ENCODE assay signal across 1 cellular context in the genomic region with DNA sequence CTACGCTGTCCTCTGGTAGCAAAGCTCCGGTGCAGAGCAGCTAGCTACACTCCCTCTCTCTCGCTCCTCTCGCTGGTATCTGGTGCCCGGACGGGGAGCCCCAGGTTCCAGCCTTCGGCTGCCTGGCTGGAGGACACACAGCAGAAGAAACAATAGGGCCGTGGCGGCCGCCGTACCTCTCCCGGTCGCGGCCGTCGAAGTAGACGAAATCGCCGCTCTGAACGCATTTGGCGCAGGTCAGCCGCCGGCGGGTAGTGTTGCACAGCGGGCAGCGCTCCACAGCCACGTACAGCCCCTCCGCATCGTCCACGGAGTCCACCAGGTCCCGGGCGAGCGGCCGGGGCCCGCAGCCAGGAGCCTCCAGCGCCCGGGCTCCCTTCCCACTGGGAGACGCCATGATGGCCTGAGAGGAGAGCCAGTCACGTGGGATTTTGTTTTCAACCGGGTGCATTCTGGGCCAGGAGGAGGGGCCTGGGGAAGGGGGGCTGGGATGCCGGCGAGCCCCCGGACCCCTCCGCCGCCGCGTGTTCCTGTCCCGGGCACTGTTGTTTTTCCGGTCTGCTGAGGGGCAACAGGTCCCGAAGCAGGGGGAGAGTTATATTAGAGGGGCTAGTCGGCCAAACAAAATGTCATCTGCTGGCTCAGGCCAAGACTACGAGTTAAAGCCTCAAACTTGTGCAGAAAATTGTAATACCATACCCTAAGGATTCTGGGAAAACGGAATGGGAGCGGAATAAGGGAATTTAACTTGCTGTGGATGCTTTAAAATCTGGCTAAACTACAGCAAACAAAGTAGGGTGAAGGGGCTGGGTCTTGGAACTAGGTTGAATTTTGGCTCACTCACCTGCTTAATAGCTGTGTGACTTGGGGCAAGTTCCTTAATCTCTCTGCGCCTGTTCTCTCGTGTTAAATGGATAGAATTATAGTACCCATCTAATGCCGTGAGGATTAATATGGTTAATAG.
TF ChIP-seq lines count a peak whose summit lies in the region.

A gene with protein sequence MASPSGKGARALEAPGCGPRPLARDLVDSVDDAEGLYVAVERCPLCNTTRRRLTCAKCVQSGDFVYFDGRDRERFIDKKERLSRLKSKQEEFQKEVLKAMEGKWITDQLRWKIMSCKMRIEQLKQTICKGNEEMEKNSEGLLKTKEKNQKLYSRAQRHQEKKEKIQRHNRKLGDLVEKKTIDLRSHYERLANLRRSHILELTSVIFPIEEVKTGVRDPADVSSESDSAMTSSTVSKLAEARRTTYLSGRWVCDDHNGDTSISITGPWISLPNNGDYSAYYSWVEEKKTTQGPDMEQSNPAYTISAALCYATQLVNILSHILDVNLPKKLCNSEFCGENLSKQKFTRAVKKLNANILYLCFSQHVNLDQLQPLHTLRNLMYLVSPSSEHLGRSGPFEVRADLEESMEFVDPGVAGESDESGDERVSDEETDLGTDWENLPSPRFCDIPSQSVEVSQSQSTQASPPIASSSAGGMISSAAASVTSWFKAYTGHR (minus strand): TSS at position 405 of the 964 bp plus-strand sequence. CDS start 8 bp downstream, at position 397.

TF ChIP-seq in HepG2, 621 proteins besides CTCF, POLR2A, EP300 and RAD21 (continued from another document and continues in another):
- TF ChIP-seq, protein P1, sequence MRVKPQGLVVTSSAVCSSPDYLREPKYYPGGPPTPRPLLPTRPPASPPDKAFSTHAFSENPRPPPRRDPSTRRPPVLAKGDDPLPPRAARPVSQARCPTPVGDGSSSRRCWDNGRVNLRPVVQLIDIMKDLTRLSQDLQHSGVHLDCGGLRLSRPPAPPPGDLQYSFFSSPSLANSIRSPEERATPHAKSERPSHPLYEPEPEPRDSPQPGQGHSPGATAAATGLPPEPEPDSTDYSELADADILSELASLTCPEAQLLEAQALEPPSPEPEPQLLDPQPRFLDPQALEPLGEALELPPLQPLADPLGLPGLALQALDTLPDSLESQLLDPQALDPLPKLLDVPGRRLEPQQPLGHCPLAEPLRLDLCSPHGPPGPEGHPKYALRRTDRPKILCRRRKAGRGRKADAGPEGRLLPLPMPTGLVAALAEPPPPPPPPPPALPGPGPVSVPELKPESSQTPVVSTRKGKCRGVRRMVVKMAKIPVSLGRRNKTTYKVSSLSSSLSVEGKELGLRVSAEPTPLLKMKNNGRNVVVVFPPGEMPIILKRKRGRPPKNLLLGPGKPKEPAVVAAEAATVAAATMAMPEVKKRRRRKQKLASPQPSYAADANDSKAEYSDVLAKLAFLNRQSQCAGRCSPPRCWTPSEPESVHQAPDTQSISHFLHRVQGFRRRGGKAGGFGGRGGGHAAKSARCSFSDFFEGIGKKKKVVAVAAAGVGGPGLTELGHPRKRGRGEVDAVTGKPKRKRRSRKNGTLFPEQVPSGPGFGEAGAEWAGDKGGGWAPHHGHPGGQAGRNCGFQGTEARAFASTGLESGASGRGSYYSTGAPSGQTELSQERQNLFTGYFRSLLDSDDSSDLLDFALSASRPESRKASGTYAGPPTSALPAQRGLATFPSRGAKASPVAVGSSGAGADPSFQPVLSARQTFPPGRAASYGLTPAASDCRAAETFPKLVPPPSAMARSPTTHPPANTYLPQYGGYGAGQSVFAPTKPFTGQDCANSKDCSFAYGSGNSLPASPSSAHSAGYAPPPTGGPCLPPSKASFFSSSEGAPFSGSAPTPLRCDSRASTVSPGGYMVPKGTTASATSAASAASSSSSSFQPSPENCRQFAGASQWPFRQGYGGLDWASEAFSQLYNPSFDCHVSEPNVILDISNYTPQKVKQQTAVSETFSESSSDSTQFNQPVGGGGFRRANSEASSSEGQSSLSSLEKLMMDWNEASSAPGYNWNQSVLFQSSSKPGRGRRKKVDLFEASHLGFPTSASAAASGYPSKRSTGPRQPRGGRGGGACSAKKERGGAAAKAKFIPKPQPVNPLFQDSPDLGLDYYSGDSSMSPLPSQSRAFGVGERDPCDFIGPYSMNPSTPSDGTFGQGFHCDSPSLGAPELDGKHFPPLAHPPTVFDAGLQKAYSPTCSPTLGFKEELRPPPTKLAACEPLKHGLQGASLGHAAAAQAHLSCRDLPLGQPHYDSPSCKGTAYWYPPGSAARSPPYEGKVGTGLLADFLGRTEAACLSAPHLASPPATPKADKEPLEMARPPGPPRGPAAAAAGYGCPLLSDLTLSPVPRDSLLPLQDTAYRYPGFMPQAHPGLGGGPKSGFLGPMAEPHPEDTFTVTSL (CRISPR knock-in tag; IDR thresholded peaks at IDR 0.05; ENCODE audit: borderline replicate concordance), result 0 out of 2 replicates have a peak, but pooled peaks have one; percentile 15
- no peak for TF ChIP-seq U2AF2 (IDR thresholded peaks at IDR 0.05; ENCODE audit: low read depth, low read length)
- TF ChIP-seq, protein P2, sequence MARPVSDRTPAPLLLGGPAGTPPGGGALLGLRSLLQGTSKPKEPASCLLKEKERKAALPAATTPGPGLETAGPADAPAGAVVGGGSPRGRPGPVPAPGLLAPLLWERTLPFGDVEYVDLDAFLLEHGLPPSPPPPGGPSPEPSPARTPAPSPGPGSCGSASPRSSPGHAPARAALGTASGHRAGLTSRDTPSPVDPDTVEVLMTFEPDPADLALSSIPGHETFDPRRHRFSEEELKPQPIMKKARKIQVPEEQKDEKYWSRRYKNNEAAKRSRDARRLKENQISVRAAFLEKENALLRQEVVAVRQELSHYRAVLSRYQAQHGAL (CRISPR knock-in tag; IDR thresholded peaks at IDR 0.05; ENCODE audit: not compliant biosample characterization), result no peak
- TF ChIP-seq KLF11 (CRISPR knock-in tag; IDR thresholded peaks at IDR 0.05), result no peak
- peak; percentile 90 for TF ChIP-seq MYC (CRISPR knock-in tag; IDR thresholded peaks at IDR 0.05; ENCODE audit: borderline replicate concordance)
- TF ChIP-seq, protein P3, sequence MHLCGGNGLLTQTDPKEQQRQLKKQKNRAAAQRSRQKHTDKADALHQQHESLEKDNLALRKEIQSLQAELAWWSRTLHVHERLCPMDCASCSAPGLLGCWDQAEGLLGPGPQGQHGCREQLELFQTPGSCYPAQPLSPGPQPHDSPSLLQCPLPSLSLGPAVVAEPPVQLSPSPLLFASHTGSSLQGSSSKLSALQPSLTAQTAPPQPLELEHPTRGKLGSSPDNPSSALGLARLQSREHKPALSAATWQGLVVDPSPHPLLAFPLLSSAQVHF (CRISPR knock-in tag; IDR thresholded peaks at IDR 0.05), result no peak
- TF ChIP-seq, protein P4, sequence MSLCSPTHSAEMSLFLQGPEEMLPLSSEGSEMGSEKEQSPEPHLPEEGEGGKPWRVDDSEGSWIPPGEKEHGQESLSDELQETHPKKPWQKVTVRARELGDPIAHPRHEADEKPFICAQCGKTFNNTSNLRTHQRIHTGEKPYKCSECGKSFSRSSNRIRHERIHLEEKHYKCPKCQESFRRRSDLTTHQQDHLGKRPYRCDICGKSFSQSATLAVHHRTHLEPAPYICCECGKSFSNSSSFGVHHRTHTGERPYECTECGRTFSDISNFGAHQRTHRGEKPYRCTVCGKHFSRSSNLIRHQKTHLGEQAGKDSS (CRISPR knock-in tag; IDR thresholded peaks at IDR 0.05; ENCODE audit: borderline replicate concordance, low read depth), result no peak; the same call in 1 of the 2 replicates
- no peak for TF ChIP-seq SETDB1 (CRISPR knock-in tag; IDR thresholded peaks at IDR 0.05; ENCODE audit: borderline replicate concordance)
- TF ChIP-seq ZNF225 (CRISPR knock-in tag; IDR thresholded peaks at IDR 0.05), result peak; percentile 41; the same call in 1 of the 2 replicates
- TF ChIP-seq ZNF296 (CRISPR knock-in tag; conservative IDR thresholded peaks at IDR 0.05), result no peak
- TF ChIP-seq, protein P5, sequence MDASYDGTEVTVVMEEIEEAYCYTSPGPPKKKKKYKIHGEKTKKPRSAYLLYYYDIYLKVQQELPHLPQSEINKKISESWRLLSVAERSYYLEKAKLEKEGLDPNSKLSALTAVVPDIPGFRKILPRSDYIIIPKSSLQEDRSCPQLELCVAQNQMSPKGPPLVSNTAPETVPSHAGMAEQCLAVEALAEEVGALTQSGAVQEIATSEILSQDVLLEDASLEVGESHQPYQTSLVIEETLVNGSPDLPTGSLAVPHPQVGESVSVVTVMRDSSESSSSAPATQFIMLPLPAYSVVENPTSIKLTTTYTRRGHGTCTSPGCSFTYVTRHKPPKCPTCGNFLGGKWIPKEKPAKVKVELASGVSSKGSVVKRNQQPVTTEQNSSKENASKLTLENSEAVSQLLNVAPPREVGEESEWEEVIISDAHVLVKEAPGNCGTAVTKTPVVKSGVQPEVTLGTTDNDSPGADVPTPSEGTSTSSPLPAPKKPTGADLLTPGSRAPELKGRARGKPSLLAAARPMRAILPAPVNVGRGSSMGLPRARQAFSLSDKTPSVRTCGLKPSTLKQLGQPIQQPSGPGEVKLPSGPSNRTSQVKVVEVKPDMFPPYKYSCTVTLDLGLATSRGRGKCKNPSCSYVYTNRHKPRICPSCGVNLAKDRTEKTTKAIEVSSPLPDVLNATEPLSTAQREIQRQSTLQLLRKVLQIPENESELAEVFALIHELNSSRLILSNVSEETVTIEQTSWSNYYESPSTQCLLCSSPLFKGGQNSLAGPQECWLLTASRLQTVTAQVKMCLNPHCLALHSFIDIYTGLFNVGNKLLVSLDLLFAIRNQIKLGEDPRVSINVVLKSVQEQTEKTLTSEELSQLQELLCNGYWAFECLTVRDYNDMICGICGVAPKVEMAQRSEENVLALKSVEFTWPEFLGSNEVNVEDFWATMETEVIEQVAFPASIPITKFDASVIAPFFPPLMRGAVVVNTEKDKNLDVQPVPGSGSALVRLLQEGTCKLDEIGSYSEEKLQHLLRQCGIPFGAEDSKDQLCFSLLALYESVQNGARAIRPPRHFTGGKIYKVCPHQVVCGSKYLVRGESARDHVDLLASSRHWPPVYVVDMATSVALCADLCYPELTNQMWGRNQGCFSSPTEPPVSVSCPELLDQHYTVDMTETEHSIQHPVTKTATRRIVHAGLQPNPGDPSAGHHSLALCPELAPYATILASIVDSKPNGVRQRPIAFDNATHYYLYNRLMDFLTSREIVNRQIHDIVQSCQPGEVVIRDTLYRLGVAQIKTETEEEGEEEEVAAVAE (CRISPR knock-in tag; IDR thresholded peaks at IDR 0.05; ENCODE audit: borderline replicate concordance), result 0 out of 2 replicates have a peak, but pooled peaks have one; percentile 45
- peak; percentile 78 for TF ChIP-seq RBM39 (IDR thresholded peaks at IDR 0.05; ENCODE audit: low read depth, low read length, poor library complexity, severe bottlenecking)
- peak; percentile 77; the same call in 1 of the 2 replicates for TF ChIP-seq NAIF1 (CRISPR knock-in tag; IDR thresholded peaks at IDR 0.05; ENCODE audit: borderline replicate concordance)
- no peak; the same call in 1 of the 2 replicates for TF ChIP-seq KAT7 (CRISPR knock-in tag; IDR thresholded peaks at IDR 0.05; ENCODE audit: borderline replicate concordance)
- TF ChIP-seq, protein P6, sequence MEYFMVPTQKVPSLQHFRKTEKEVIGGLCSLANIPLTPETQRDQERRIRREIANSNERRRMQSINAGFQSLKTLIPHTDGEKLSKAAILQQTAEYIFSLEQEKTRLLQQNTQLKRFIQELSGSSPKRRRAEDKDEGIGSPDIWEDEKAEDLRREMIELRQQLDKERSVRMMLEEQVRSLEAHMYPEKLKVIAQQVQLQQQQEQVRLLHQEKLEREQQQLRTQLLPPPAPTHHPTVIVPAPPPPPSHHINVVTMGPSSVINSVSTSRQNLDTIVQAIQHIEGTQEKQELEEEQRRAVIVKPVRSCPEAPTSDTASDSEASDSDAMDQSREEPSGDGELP (IDR thresholded peaks at IDR 0.05; ENCODE audit: borderline replicate concordance, low read depth), result no peak
- TF ChIP-seq, protein P7, sequence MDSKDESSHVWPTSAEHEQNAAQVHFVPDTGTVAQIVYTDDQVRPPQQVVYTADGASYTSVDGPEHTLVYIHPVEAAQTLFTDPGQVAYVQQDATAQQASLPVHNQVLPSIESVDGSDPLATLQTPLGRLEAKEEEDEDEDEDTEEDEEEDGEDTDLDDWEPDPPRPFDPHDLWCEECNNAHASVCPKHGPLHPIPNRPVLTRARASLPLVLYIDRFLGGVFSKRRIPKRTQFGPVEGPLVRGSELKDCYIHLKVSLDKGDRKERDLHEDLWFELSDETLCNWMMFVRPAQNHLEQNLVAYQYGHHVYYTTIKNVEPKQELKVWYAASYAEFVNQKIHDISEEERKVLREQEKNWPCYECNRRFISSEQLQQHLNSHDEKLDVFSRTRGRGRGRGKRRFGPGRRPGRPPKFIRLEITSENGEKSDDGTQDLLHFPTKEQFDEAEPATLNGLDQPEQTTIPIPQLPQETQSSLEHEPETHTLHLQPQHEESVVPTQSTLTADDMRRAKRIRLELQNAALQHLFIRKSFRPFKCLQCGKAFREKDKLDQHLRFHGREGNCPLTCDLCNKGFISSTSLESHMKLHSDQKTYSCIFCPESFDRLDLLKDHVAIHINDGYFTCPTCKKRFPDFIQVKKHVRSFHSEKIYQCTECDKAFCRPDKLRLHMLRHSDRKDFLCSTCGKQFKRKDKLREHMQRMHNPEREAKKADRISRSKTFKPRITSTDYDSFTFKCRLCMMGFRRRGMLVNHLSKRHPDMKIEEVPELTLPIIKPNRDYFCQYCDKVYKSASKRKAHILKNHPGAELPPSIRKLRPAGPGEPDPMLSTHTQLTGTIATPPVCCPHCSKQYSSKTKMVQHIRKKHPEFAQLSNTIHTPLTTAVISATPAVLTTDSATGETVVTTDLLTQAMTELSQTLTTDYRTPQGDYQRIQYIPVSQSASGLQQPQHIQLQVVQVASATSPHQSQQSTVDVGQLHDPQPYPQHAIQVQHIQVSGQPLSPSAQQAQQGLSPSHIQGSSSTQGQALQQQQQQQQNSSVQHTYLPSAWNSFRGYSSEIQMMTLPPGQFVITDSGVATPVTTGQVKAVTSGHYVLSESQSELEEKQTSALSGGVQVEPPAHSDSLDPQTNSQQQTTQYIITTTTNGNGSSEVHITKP (CRISPR knock-in tag; IDR thresholded peaks at IDR 0.05; ENCODE audit: low read depth), result peak; percentile 61
- no peak; the same call in 1 of the 2 replicates for TF ChIP-seq FOXC1 (CRISPR knock-in tag; IDR thresholded peaks at IDR 0.05; ENCODE audit: borderline replicate concordance)
- TF ChIP-seq SP4 (CRISPR knock-in tag; IDR thresholded peaks at IDR 0.05), result peak; percentile 35; the same call in 1 of the 2 replicates
- no peak for TF ChIP-seq CREB1 (IDR thresholded peaks at IDR 0.05)
- TF ChIP-seq CREB1 (CRISPR knock-in tag; IDR thresholded peaks at IDR 0.05), result 0 out of 2 replicates have a peak, but pooled peaks have one; percentile 43
- peak; percentile 93 for TF ChIP-seq KMT2B (CRISPR knock-in tag; IDR thresholded peaks at IDR 0.05)
- TF ChIP-seq ZNF605 (CRISPR knock-in tag; IDR thresholded peaks at IDR 0.05), result peak; percentile 51; the same call in 1 of the 2 replicates
- TF ChIP-seq ZNF569 (CRISPR knock-in tag; IDR thresholded peaks at IDR 0.05; ENCODE audit: borderline replicate concordance), result no peak
- no peak for TF ChIP-seq EZH2 (conservative IDR thresholded peaks at IDR 0.05; ENCODE audit: low read depth, low read length)
